In the genomic region with DNA sequence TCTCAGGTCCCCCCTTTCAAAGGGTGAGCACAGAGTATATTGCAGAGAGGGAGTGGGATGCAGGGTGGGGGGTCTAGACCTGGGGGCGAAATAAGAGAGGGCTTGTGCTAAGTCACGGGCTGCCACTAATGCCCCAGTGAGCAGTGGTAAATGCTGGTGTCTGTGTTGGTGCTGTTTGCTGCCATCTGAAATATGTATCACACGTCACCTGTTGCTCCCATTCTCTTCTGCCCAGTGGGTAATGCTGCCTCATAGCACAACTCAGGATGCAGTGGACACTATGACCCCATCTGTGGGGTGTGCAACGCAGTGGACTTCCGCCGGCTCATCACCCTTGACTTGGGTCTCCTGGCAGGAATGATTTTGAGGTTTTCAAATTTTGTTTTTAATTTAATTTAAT, we compare ENCODE assay signal across 15 cellular contexts. TPM values are rescaled to one million over a fixed set of nuclear protein-coding genes. Genes with fewer than 3 reads are reported as not detected.
DNase-seq lines count a peak whose midpoint lies in the region; ATAC-seq lines count a peak whose summit lies in the region.
"Had no signal": no experiment of that assay in that cellular context is flagged by ENCODE, and none has a peak within 500 bp of the region (broad histone marks: within the 10 kb centered on the region; RNA-seq: fewer than 3 reads in every experiment).

No MANE protein-coding gene starts in this region.

- H3K27me3 Mint-ChIP-seq in activated naive CD4-positive, alpha-beta T cell treated with anti-CD3 and anti-CD28 coated beads, Interleukin-2, amount 50 U/mL, for 24 hours: no peaks in the 10 kb centered on the region
- H3K27me3 Mint-ChIP-seq in activated naive CD4-positive, alpha-beta T cell treated with anti-CD3 and anti-CD28 coated beads, Interleukin-2, amount 10 ng/mL, durations not matched to agents 7 days and 5 days: peaks cover 51% of the 10 kb centered on the region
- H3K27me3 Mint-ChIP-seq in naive thymus-derived CD4-positive, alpha-beta T cell: peaks cover 0 to 30% (median 0%) of the 10 kb centered on the region in 5 donors

- no peak overlapping the region for H2BK120ac ChIP-seq in neuronal stem cell (ENCODE audit: low read depth, low read length)

- H3K14ac ChIP-seq in neuronal stem cell (ENCODE audit: low read length): no peak overlapping the region

- H3K4me3 Mint-ChIP-seq in activated naive CD4-positive, alpha-beta T cell treated with anti-CD3 and anti-CD28 coated beads, Interleukin-2, amount 50 U/mL, for 24 hours: peak overlapping the region; percentile 11
- no peak overlapping the region for H3K4me3 Mint-ChIP-seq in activated naive CD4-positive, alpha-beta T cell treated with anti-CD3 and anti-CD28 coated beads, Interleukin-2, amount 10 ng/mL, durations not matched to agents 7 days and 5 days
- peak overlapping the region in 8 of 10 donors; percentile 7 to 75 (median 56) for H3K4me3 Mint-ChIP-seq in naive thymus-derived CD4-positive, alpha-beta T cell

- H2AK5ac ChIP-seq in neuronal stem cell (ENCODE audit: low read depth, low read length): no peak overlapping the region

- H3K27me3 ChIP-seq in naive thymus-derived CD4-positive, alpha-beta T cell (ENCODE audit: control insufficient read depth in 2 of 2, insufficient read depth in 2 of 2, low read length in 2 of 2): no peaks in the 10 kb centered on the region
- H3K27me3 ChIP-seq in neuronal stem cell (ENCODE audit: control insufficient read depth in 3 of 3, insufficient read depth in 3 of 3, low read depth in 1 of 3, low read length in 3 of 3): no peaks in the 10 kb centered on the region
- H3K27me3 ChIP-seq: BLaER1 had no signal

- no peak overlapping the region for H4K91ac ChIP-seq in neuronal stem cell (ENCODE audit: low read depth, low read length, poor library complexity)

- H2AFZ ChIP-seq in neuronal stem cell (ENCODE audit: low read length): no peak overlapping the region

- no peaks in the 10 kb centered on the region for H3K36me3 ChIP-seq in naive thymus-derived CD4-positive, alpha-beta T cell (ENCODE audit: control insufficient read depth in 2 of 3, insufficient read depth in 3 of 3, low read length in 3 of 3)
- H3K36me3 ChIP-seq in neuronal stem cell (replicated peaks in 1 of 2; ENCODE audit: control insufficient read depth in 2 of 2, insufficient read depth in 2 of 2, low read length in 2 of 2): peaks cover 0 to 2% of the 10 kb centered on the region in 2 donors
- H3K36me3 ChIP-seq: BLaER1 had no signal

- H3K36me3 Mint-ChIP-seq in activated naive CD4-positive, alpha-beta T cell treated with anti-CD3 and anti-CD28 coated beads, Interleukin-2, amount 50 U/mL, for 24 hours: no peaks in the 10 kb centered on the region
- no peaks in the 10 kb centered on the region for H3K36me3 Mint-ChIP-seq in activated naive CD4-positive, alpha-beta T cell treated with anti-CD3 and anti-CD28 coated beads, Interleukin-2, amount 10 ng/mL, durations not matched to agents 7 days and 5 days
- no peaks in the 10 kb centered on the region for H3K36me3 Mint-ChIP-seq in naive thymus-derived CD4-positive, alpha-beta T cell

- intact Hi-C loops in naive thymus-derived CD4-positive, alpha-beta T cell (cut with micrococcal nuclease): loop anchor here in 1 of 2 donors (2.0 to 5.0 kb wide), 2 partner anchors 72 to 109 kb away; partner anchors contain the start of genes CCAR1 and DDX50

- no peak for DNase-seq in activated naive CD4-positive, alpha-beta T cell treated with anti-CD3 and anti-CD28 coated beads, Interleukin-2, amount 10 ng/mL, durations not matched to agents 7 days and 5 days
- no peak for DNase-seq in naive thymus-derived CD4-positive, alpha-beta T cell
- no peak for DNase-seq in neuronal stem cell (ENCODE audit: low spot score)
- DNase-seq in NCI-H187 (lab: John Stamatoyannopoulos, UW): no peak
- DNase-seq in NK-92 (lab: John Stamatoyannopoulos, UW; ENCODE audit: unreplicated experiment): no peak
- DNase-seq: 8988T, AML-193, Calu3, DMS 273 treated with DMSO at 0.1 percent for 48 hours, DMS79, HCEC 1CT had no signal

- peaks cover 2% of the 10 kb centered on the region for H3K79me1 ChIP-seq in neuronal stem cell (ENCODE audit: low read depth, low read length)

- no peaks in the 10 kb centered on the region for H3K9me3 Mint-ChIP-seq in activated naive CD4-positive, alpha-beta T cell treated with anti-CD3 and anti-CD28 coated beads, Interleukin-2, amount 50 U/mL, for 24 hours
- H3K9me3 Mint-ChIP-seq in activated naive CD4-positive, alpha-beta T cell treated with anti-CD3 and anti-CD28 coated beads, Interleukin-2, amount 10 ng/mL, durations not matched to agents 7 days and 5 days: no peaks in the 10 kb centered on the region
- H3K9me3 Mint-ChIP-seq in naive thymus-derived CD4-positive, alpha-beta T cell: peaks cover 0 to 1% (median 0%) of the 10 kb centered on the region in 11 donors

- H3K27ac ChIP-seq in naive thymus-derived CD4-positive, alpha-beta T cell (ENCODE audit: low read depth, low read length): no peak overlapping the region
- H3K27ac ChIP-seq in neuronal stem cell (replicated peaks; ENCODE audit: low read length): no peak overlapping the region
- H3K27ac ChIP-seq: BLaER1 had no signal

- no peak overlapping the region for H4K8ac ChIP-seq in neuronal stem cell (ENCODE audit: low read depth, low read length)

- H3K9ac ChIP-seq in neuronal stem cell (ENCODE audit: low read depth, low read length, poor library complexity): peak overlapping the region; percentile 5
- H3K9ac ChIP-seq: BLaER1 had no signal

- no peak overlapping the region for H3K18ac ChIP-seq in neuronal stem cell (ENCODE audit: low read length)

- H3K4me3 ChIP-seq in naive thymus-derived CD4-positive, alpha-beta T cell (ENCODE audit: low read length): no peak overlapping the region
- peak overlapping the region in 1 of 2 donors; percentile 50 for H3K4me3 ChIP-seq in neuronal stem cell (ENCODE audit: low read length in 2 of 2)
- H3K4me3 ChIP-seq: BLaER1 had no signal

- H2BK15ac ChIP-seq in neuronal stem cell (ENCODE audit: low read length): no peak overlapping the region

- peaks cover 5 to 18% of the 10 kb centered on the region in 2 donors for H3K4me1 ChIP-seq in naive thymus-derived CD4-positive, alpha-beta T cell (ENCODE audit: control insufficient read depth in 2 of 2, insufficient read depth in 2 of 2, low read length in 2 of 2)
- H3K4me1 ChIP-seq in neuronal stem cell (ENCODE audit: control insufficient read depth in 2 of 2, insufficient read depth in 1 of 2, low read depth in 1 of 2, low read length in 2 of 2): peaks cover 3% of the 10 kb centered on the region in 2 donors

- no peak overlapping the region for H3K27ac Mint-ChIP-seq in activated naive CD4-positive, alpha-beta T cell treated with anti-CD3 and anti-CD28 coated beads, Interleukin-2, amount 50 U/mL, for 24 hours
- H3K27ac Mint-ChIP-seq in activated naive CD4-positive, alpha-beta T cell treated with anti-CD3 and anti-CD28 coated beads, Interleukin-2, amount 10 ng/mL, durations not matched to agents 7 days and 5 days: no peak overlapping the region
- H3K27ac Mint-ChIP-seq in naive thymus-derived CD4-positive, alpha-beta T cell: peak overlapping the region in 4 of 9 donors; percentile 21 to 67 (median 38)

- no peak overlapping the region for H3K4ac ChIP-seq in neuronal stem cell (ENCODE audit: low read length)

- no CpG with 5 or more reads among the region's 6 CpGs for WGBS in neuronal stem cell (ENCODE audit: extremely low coverage in 2 of 2, insufficient read length in 2 of 2, insufficient replicate concordance in 1 of 2), 2 donors

- peaks cover 20% of the 10 kb centered on the region for H3K4me1 Mint-ChIP-seq in activated naive CD4-positive, alpha-beta T cell treated with anti-CD3 and anti-CD28 coated beads, Interleukin-2, amount 50 U/mL, for 24 hours
- peaks cover 17% of the 10 kb centered on the region for H3K4me1 Mint-ChIP-seq in activated naive CD4-positive, alpha-beta T cell treated with anti-CD3 and anti-CD28 coated beads, Interleukin-2, amount 10 ng/mL, durations not matched to agents 7 days and 5 days
- peaks cover 0 to 32% (median 25%) of the 10 kb centered on the region in 7 donors for H3K4me1 Mint-ChIP-seq in naive thymus-derived CD4-positive, alpha-beta T cell

- ATAC-seq in naive thymus-derived CD4-positive, alpha-beta T cell: no peak
- no peak for ATAC-seq in GM18511 (IDR thresholded peaks at IDR 0.05; ENCODE audit: unreplicated experiment)
- ATAC-seq: HepG2 had no signal

- H2BK5ac ChIP-seq in neuronal stem cell (ENCODE audit: low read length): no peak overlapping the region

- CTCF ChIA-PET in activated naive CD4-positive, alpha-beta T cell treated with anti-CD3 and anti-CD28 coated beads, Interleukin-2, amount 10 ng/mL, durations not matched to agents 7 days and 5 days (lab: Charles Lee): no interaction called here
- CTCF ChIA-PET in naive thymus-derived CD4-positive, alpha-beta T cell (lab: Charles Lee): no interaction called here

- POLR2A ChIA-PET in naive thymus-derived CD4-positive, alpha-beta T cell (lab: Charles Lee): no interaction called here

- no peaks in the 10 kb centered on the region for H3K9me3 ChIP-seq in naive thymus-derived CD4-positive, alpha-beta T cell (ENCODE audit: control insufficient read depth in 2 of 3, low read length in 3 of 3)
- peaks cover 0 to 3% of the 10 kb centered on the region in 2 donors for H3K9me3 ChIP-seq in neuronal stem cell (replicated peaks in 1 of 2; ENCODE audit: control insufficient read depth in 2 of 2, insufficient read depth in 1 of 2, low read depth in 1 of 2, low read length in 2 of 2)
- H3K9me3 ChIP-seq: BLaER1 had no signal

- H3K23ac ChIP-seq in neuronal stem cell (ENCODE audit: low read depth, low read length, poor library complexity): no peak overlapping the region

- no peak overlapping the region for H2BK12ac ChIP-seq in neuronal stem cell (ENCODE audit: low read length)

- no peak overlapping the region for H3K4me2 ChIP-seq in neuronal stem cell (ENCODE audit: insufficient read depth, low read length, poor library complexity, severe bottlenecking)

RNA-seq across cellular contexts. Expression of gene STOX1, which starts 2.6 kb away (rescaled TPM):
- total RNA-seq in naive thymus-derived CD4-positive, alpha-beta T cell: 1 to 10 TPM in 2 of 5 experiments, under 1 TPM in 3; 0.29 to 1.2 (median 0.79) TPM
- polyA plus RNA-seq in naive thymus-derived CD4-positive, alpha-beta T cell: 1 to 10 TPM in 1 of 2 donors, under 1 TPM in 1; 0.76 to 1.4 TPM
- polyA plus RNA-seq in neuronal stem cell (2013, experiment 1 of 2): 9.7 TPM
- polyA plus RNA-seq in neuronal stem cell (2013, experiment 2 of 2): 9.7 TPM
